14 cellular contexts compared by ENCODE assay signal in genomic region chr1:219294251-219294650, GRCh38.
DNase-seq lines count a peak whose midpoint lies in the region; ATAC-seq and TF ChIP-seq lines count a peak whose summit lies in the region.
"Had no signal": no experiment of that assay in that cellular context is flagged by ENCODE, and none has a peak within 500 bp of the region (broad histone marks: within the 10 kb centered on the region; RNA-seq: fewer than 3 reads in every experiment).

No MANE protein-coding gene starts in this region.

- H3K36me3 ChIP-seq in muscle layer of duodenum (ENCODE audit: control insufficient read depth in 1 of 2, insufficient read depth in 2 of 2, low read length in 2 of 2) (no peaks in the 10 kb centered on the region), uterus (no peaks in the 10 kb centered on the region)
- H3K36me3 ChIP-seq: BLaER1 treated with 17β-estradiol and CSF1 and Interleukin-3, amounts not matched to agents 10 nM and 100 nM had no signal

- TF ChIP-seq POLR2A in uterus (IDR thresholded peaks at IDR 0.05), result no peak

- ATAC-seq in HG03280 (IDR thresholded peaks at IDR 0.05; ENCODE audit: unreplicated experiment) (no peak), HG03196 (IDR thresholded peaks at IDR 0.05; ENCODE audit: unreplicated experiment) (no peak)
- ATAC-seq: K562 had no signal

- no peak for TF ChIP-seq CTCF in uterus (IDR thresholded peaks at IDR 0.05)

- no peaks in the 10 kb centered on the region for H3K27me3 ChIP-seq in muscle layer of duodenum (ENCODE audit: low read depth, low read length)
- H3K27me3 ChIP-seq in uterus, result no peaks in the 10 kb centered on the region
- H3K27me3 ChIP-seq: BLaER1 treated with 17β-estradiol and CSF1 and Interleukin-3, amounts not matched to agents 10 nM and 100 nM had no signal

- peak; percentile 40 for DNase-seq in HCEC 1CT
- peak; percentile 18 for DNase-seq in fibroblast of gingiva (ENCODE audit: low read depth)
- no peak for DNase-seq in uterus
- DNase-seq in stimulated activated CD4-positive, alpha-beta T cell treated with anti-CD3 and anti-CD28 coated beads, Interleukin-15, amount 100 ng/mL, for 24 hours, result no peak
- DNase-seq: ACHN; CD4-positive, CD25-positive, alpha-beta regulatory T cell; DMS53; GM23248 had no signal

- peaks cover 0 to 12% of the 10 kb centered on the region in 2 donors for H3K4me1 ChIP-seq in muscle layer of duodenum (ENCODE audit: control insufficient read depth in 1 of 2, insufficient read depth in 2 of 2, low read length in 2 of 2)
- peaks cover 0 to 14% of the 10 kb centered on the region in 2 donors for H3K4me1 ChIP-seq in uterus

- H3K4me3 ChIP-seq in muscle layer of duodenum (ENCODE audit: low read depth in 1 of 2, low read length in 2 of 2), result no peak overlapping the region
- H3K4me3 ChIP-seq in uterus, result no peak overlapping the region
- H3K4me3 ChIP-seq: BLaER1 treated with 17β-estradiol and CSF1 and Interleukin-3, amounts not matched to agents 10 nM and 100 nM; GM23248; K562 had no signal

- intact Hi-C loops in uterus (cut with DNase I; ENCODE audit: low total_unique reads), result no loop called here

- H3K9me3 ChIP-seq in muscle layer of duodenum (ENCODE audit: control insufficient read depth in 1 of 2, low read length in 2 of 2) (no peaks in the 10 kb centered on the region), uterus (no peaks in the 10 kb centered on the region)
- H3K9me3 ChIP-seq: BLaER1 treated with 17β-estradiol and CSF1 and Interleukin-3, amounts not matched to agents 10 nM and 100 nM had no signal

- H3K27ac ChIP-seq in muscle layer of duodenum (ENCODE audit: low read length), result peak overlapping the region; percentile 25
- H3K27ac ChIP-seq in uterus, result peak overlapping the region; percentile 13 to 15
- H3K27ac ChIP-seq: BLaER1 treated with 17β-estradiol and CSF1 and Interleukin-3, amounts not matched to agents 10 nM and 100 nM; GM23248; HL-60 had no signal

Comparison
In these comparisons a context has a peak if more than half of its experiments do, and no peak if none do; other contexts are left out.
1. DNase-seq: peak in HCEC 1CT (single experiment) and fibroblast of gingiva (single experiment); none in uterus (0 of 2) and stimulated activated CD4-positive, alpha-beta T cell treated with anti-CD3 and anti-CD28 coated beads, Interleukin-15, amount 100 ng/mL, for 24 hours (single experiment).